ENCODE assay signal across 17 cellular contexts in the genomic region with DNA sequence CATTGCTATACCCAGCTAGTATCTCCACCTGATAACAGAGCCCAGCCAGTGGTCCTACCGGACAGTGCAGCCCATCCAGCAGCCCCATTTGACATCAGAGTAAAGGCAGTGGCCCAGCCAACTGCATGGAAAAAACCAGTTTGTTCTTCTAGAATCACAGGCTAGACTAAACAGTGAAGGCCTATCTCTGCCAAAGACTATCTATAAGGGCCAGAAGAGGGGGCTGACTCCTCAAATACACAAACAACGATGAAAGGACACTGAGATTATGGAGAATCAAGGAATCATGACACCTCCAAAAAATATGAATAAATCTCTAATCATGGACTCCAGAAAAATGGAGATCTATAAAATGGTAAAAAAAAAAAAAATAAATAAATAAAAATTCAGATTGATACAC.
"Had no signal": no experiment of that assay in that cellular context is flagged by ENCODE, and none has a peak within 500 bp of the region (broad histone marks: within the 10 kb centered on the region; RNA-seq: fewer than 3 reads in every experiment).

No MANE protein-coding gene starts in this region.

- DNase-seq: heart right ventricle; hypothalamus; kidney glomerular epithelial cell; natural killer cell; nucleus accumbens; ovary; stimulated activated CD4-positive, alpha-beta T cell treated with anti-CD3 and anti-CD28 coated beads, Interleukin-4, amount 100 ng/mL, for 1 hour; stimulated activated CD8-positive, alpha-beta memory T cell treated with anti-CD3 and anti-CD28 coated beads, Interleukin-4, amount 100 ng/mL, for 48 hours; stimulated activated naive CD8-positive, alpha-beta T cell treated with anti-CD3 and anti-CD28 coated beads, Interleukin-15, Interleukin-2, amounts not matched to agents 100 U/mL and 50 U/mL, for 24 hours; tibial artery; upper lobe of left lung; uterus had no signal

- H3K36me3 Mint-ChIP-seq: natural killer cell; stimulated activated effector memory CD8-positive, alpha-beta T cell treated with anti-CD3 and anti-CD28 coated beads, Interleukin-12 subunit alpha, Interleukin-12 subunit beta, amount 100 ng/mL, for 72 hours had no signal

- H3K36me3 ChIP-seq: heart right ventricle, ovary, right atrium auricular region, tibial artery, upper lobe of left lung, uterus had no signal

- H3K27ac Mint-ChIP-seq: dendritic cell treated with granulocyte-macrophage colony-stimulating factor and Interleukin-4, amounts not matched to agents 40 ng/mL and 50 ng/mL, for 4 days; natural killer cell; stimulated activated effector memory CD8-positive, alpha-beta T cell treated with anti-CD3 and anti-CD28 coated beads, Interleukin-12 subunit alpha, Interleukin-12 subunit beta, amount 100 ng/mL, for 72 hours had no signal

- ATAC-seq: heart right ventricle; natural killer cell; stimulated activated effector memory CD8-positive, alpha-beta T cell treated with anti-CD3 and anti-CD28 coated beads, Interleukin-12 subunit alpha, Interleukin-12 subunit beta, amount 100 ng/mL, for 72 hours; stimulated activated naive CD8-positive, alpha-beta T cell treated with anti-CD3 and anti-CD28 coated beads, Interleukin-15, Interleukin-2, amounts not matched to agents 100 U/mL and 50 U/mL, for 24 hours had no signal

- H3K27ac ChIP-seq: heart right ventricle, ovary, right atrium auricular region, tibial artery, upper lobe of left lung, uterus had no signal

- H3K9me3 ChIP-seq: ovary, right atrium auricular region, tibial artery, upper lobe of left lung, uterus had no signal

- H3K4me1 Mint-ChIP-seq: natural killer cell; neural crest cell; stimulated activated effector memory CD8-positive, alpha-beta T cell treated with anti-CD3 and anti-CD28 coated beads, Interleukin-12 subunit alpha, Interleukin-12 subunit beta, amount 100 ng/mL, for 72 hours had no signal

- H3K27me3 Mint-ChIP-seq: dendritic cell treated with granulocyte-macrophage colony-stimulating factor and Interleukin-4, amounts not matched to agents 40 ng/mL and 50 ng/mL, for 4 days had no signal

- H3K27me3 ChIP-seq: ovary, right atrium auricular region, tibial artery, upper lobe of left lung had no signal

- H3K4me3 Mint-ChIP-seq: dendritic cell treated with granulocyte-macrophage colony-stimulating factor and Interleukin-4, amounts not matched to agents 40 ng/mL and 50 ng/mL, for 4 days; natural killer cell; neural crest cell; stimulated activated effector memory CD8-positive, alpha-beta T cell treated with anti-CD3 and anti-CD28 coated beads, Interleukin-12 subunit alpha, Interleukin-12 subunit beta, amount 100 ng/mL, for 72 hours had no signal

- H3K4me1 ChIP-seq: heart right ventricle, right atrium auricular region, tibial artery, upper lobe of left lung, uterus had no signal

- H3K4me3 ChIP-seq: heart right ventricle, ovary, right atrium auricular region, smooth muscle cell, tibial artery, upper lobe of left lung, uterus had no signal

- H3K4me2 ChIP-seq: smooth muscle cell had no signal

- H3K9me3 Mint-ChIP-seq: dendritic cell treated with granulocyte-macrophage colony-stimulating factor and Interleukin-4, amounts not matched to agents 40 ng/mL and 50 ng/mL, for 4 days had no signal
